ENCODE assay signal across 10 cellular contexts in the genomic region with DNA sequence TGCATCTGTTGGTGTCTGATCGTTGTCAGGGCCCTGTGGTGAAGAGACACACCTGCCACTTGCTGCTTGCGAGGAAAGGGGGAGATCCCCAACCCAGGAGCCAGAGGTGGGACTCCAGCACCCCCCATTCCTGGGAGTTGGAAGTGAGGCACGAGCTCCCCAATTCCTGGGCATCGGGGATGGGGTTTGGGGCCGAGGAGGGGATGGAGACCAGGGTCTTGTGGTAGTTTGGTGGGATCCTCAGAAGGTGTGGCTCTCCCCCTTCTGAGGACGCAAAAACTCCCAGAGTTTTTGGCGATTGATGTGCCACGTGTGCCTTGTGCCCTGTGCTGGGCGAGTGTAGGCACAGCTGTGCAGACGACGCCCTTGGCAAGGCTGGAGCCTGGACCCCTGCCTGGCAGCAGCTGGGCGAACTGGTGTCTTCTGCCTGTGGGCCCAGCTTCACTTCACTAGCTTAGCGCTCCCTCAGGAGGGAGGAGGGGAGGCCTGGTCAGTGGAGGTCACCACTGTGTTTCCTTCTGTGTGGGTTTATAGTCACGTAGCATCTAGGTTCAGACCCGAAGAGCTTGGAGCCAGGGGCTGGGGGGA. TPM values are rescaled to one million over a fixed set of nuclear protein-coding genes. Genes with fewer than 3 reads are reported as not detected.
A peak's percentile ranks its signal among the peaks of the same experiment; 100 is the strongest.
DNase-seq lines count a peak whose midpoint lies in the region; ATAC-seq and TF ChIP-seq lines count a peak whose summit lies in the region.
"Had no signal": no experiment of that assay in that cellular context is flagged by ENCODE, and none has a peak within 500 bp of the region (broad histone marks: within the 10 kb centered on the region; RNA-seq: fewer than 3 reads in every experiment).

No MANE protein-coding gene starts in this region.

- no peak overlapping the region for H3K27ac Mint-ChIP-seq in IgD-negative memory B cell

- H3K4me1 ChIP-seq in osteoblast (ENCODE audit: insufficient read depth, low read length), result peaks cover 20% of the 10 kb centered on the region

- peaks cover 3% of the 10 kb centered on the region for H3K27me3 ChIP-seq in osteoblast (ENCODE audit: insufficient read depth, low read length)

- peak overlapping the region in 3 of 4 donors; percentile 12 to 60 (median 54) for H3K4me3 Mint-ChIP-seq in IgD-negative memory B cell

- TF ChIP-seq CTCF in AG10803 (conservative IDR thresholded peaks at IDR 0.05; ENCODE audit: low read length), result no peak
- TF ChIP-seq CTCF in osteoblast (IDR thresholded peaks at IDR 0.05; ENCODE audit: extremely low read depth, low read depth, low read length), result no peak

- H2AFZ ChIP-seq in osteoblast (ENCODE audit: low read length), result no peak overlapping the region

- no peaks in the 10 kb centered on the region for H3K36me3 Mint-ChIP-seq in IgD-negative memory B cell

- H4K20me1 ChIP-seq in osteoblast (ENCODE audit: insufficient read depth, low read length), result peaks cover 58% of the 10 kb centered on the region

- H3K4me3 ChIP-seq in AG10803 (ENCODE audit: low read length) (peak overlapping the region; percentile 92), osteoblast (ENCODE audit: insufficient read depth, low read length) (peak overlapping the region; percentile 80)

- peaks cover 8% of the 10 kb centered on the region for H3K36me3 ChIP-seq in osteoblast (ENCODE audit: insufficient read depth, low read length)

- no peak for ATAC-seq in GM21423 (IDR thresholded peaks at IDR 0.05; ENCODE audit: unreplicated experiment)

- H3K4me2 ChIP-seq in osteoblast (ENCODE audit: insufficient read depth, low read length), result peak overlapping the region; percentile 98

- no peaks in the 10 kb centered on the region for H3K9me3 Mint-ChIP-seq in IgD-negative memory B cell

- no peaks in the 10 kb centered on the region for H3K27me3 Mint-ChIP-seq in IgD-negative memory B cell

- no peak for DNase-seq in AG10803 (ENCODE audit: low read depth)
- peak; percentile 43 for DNase-seq in osteoblast (ENCODE audit: insufficient read length, low spot score, missing footprints)
- DNase-seq in kidney tubule cell (ENCODE audit: low spot score), result no peak
- no peak for DNase-seq in NCI-H2196 (lab: John Stamatoyannopoulos, UW; ENCODE audit: unreplicated experiment)
- DNase-seq in NCI-H526 (lab: John Stamatoyannopoulos, UW), result no peak
- DNase-seq: NCI-H1105, occipital lobe had no signal

- peaks cover 7 to 28% (median 23%) of the 10 kb centered on the region in 3 donors for H3K4me1 Mint-ChIP-seq in IgD-negative memory B cell

- no peaks in the 10 kb centered on the region for H3K9me3 ChIP-seq in osteoblast (ENCODE audit: low read depth, low read length)

- H3K79me2 ChIP-seq in osteoblast (ENCODE audit: insufficient read depth, low read length), result peaks cover 73% of the 10 kb centered on the region

- H3K27ac ChIP-seq in cingulate gyrus (ENCODE audit: low read depth, low read length) (peak overlapping the region; percentile 90), osteoblast (ENCODE audit: low read depth, low read length) (peak overlapping the region; percentile 93)

RNA-seq across cellular contexts. Expression of gene GUK1, which starts 2.6 kb away (rescaled TPM):
- 250 TPM for polyA plus RNA-seq in IgD-negative memory B cell
- total RNA-seq in osteoblast, result 253 and 278 TPM in 2 replicates

RNA-seq across cellular contexts. Expression of gene GJC2, which starts 7.0 kb away (rescaled TPM):
- polyA plus RNA-seq in IgD-negative memory B cell, result not detected
- total RNA-seq in osteoblast, result 0.88 and 1.4 TPM in 2 replicates

RNA-seq across cellular contexts. Expression of gene IBA57, which starts 22.9 kb away (rescaled TPM):
- polyA plus RNA-seq in IgD-negative memory B cell, result 3.3 TPM
- total RNA-seq in osteoblast, result 4.4 and 4.7 TPM in 2 replicates

RNA-seq across cellular contexts. Expression of gene MRPL55, which starts 33.6 kb away (rescaled TPM):
- polyA plus RNA-seq in IgD-negative memory B cell, result 146 TPM
- total RNA-seq in osteoblast, result 34.5 and 51.4 TPM in 2 replicates

RNA-seq across cellular contexts. Expression of gene C1orf35, which starts 39.6 kb away (rescaled TPM):
- 15.8 TPM for polyA plus RNA-seq in IgD-negative memory B cell
- 5.3 and 5.4 TPM in 2 replicates for total RNA-seq in osteoblast
